19 cellular contexts compared by ENCODE assay signal in genomic region chr7:122056977-122057376, GRCh38.
"Had no signal": no experiment of that assay in that cellular context is flagged by ENCODE, and none has a peak within 500 bp of the region (broad histone marks: within the 10 kb centered on the region; RNA-seq: fewer than 3 reads in every experiment).

No MANE protein-coding gene starts in this region.

- H3K4me3 Mint-ChIP-seq: central memory CD8-positive, alpha-beta T cell; mesothelial cell of epicardium; natural killer cell; neural crest cell; stimulated activated effector memory CD8-positive, alpha-beta T cell treated with anti-CD3 and anti-CD28 coated beads, Interleukin-12 subunit alpha, Interleukin-12 subunit beta, amount 100 ng/mL, for 72 hours had no signal

- H3K27me3 Mint-ChIP-seq: central memory CD8-positive, alpha-beta T cell; progenitor cell of endocrine pancreas had no signal

- H3K36me3 ChIP-seq: gastroesophageal sphincter, pancreas, right lobe of liver, tibial artery, upper lobe of left lung, uterus had no signal

- H3K36me3 Mint-ChIP-seq: mesothelial cell of epicardium; natural killer cell; stimulated activated effector memory CD8-positive, alpha-beta T cell treated with anti-CD3 and anti-CD28 coated beads, Interleukin-12 subunit alpha, Interleukin-12 subunit beta, amount 100 ng/mL, for 72 hours had no signal

- DNase-seq: kidney; left colon; natural killer cell; nucleus accumbens; pancreas; retina; right lobe of liver; stimulated activated CD4-positive, alpha-beta T cell treated with anti-CD3 and anti-CD28 coated beads, Interleukin-4, amount 100 ng/mL, for 1 hour; stimulated activated CD8-positive, alpha-beta memory T cell treated with anti-CD3 and anti-CD28 coated beads, Interleukin-4, amount 100 ng/mL, for 48 hours; stimulated activated naive CD8-positive, alpha-beta T cell treated with anti-CD3 and anti-CD28 coated beads, Interleukin-15, Interleukin-2, amounts not matched to agents 100 U/mL and 50 U/mL, for 24 hours; tibial artery; upper lobe of left lung; uterus had no signal

- H3K27me3 ChIP-seq: gastroesophageal sphincter, pancreas, right lobe of liver, tibial artery, upper lobe of left lung, uterus had no signal

- H3K9me3 ChIP-seq: gastroesophageal sphincter, pancreas, right lobe of liver, tibial artery, upper lobe of left lung, uterus had no signal

- H3K4me1 ChIP-seq: gastroesophageal sphincter, pancreas, right lobe of liver, tibial artery, upper lobe of left lung, uterus had no signal

- H3K27ac Mint-ChIP-seq: mesothelial cell of epicardium; natural killer cell; progenitor cell of endocrine pancreas; stimulated activated effector memory CD8-positive, alpha-beta T cell treated with anti-CD3 and anti-CD28 coated beads, Interleukin-12 subunit alpha, Interleukin-12 subunit beta, amount 100 ng/mL, for 72 hours had no signal

- H3K4me3 ChIP-seq: gastroesophageal sphincter, pancreas, right lobe of liver, tibial artery, upper lobe of left lung, uterus had no signal

- H3K9me3 Mint-ChIP-seq: central memory CD8-positive, alpha-beta T cell; mesothelial cell of epicardium; natural killer cell; neural crest cell; stimulated activated effector memory CD8-positive, alpha-beta T cell treated with anti-CD3 and anti-CD28 coated beads, Interleukin-12 subunit alpha, Interleukin-12 subunit beta, amount 100 ng/mL, for 72 hours had no signal

- H3K4me1 Mint-ChIP-seq: central memory CD8-positive, alpha-beta T cell; natural killer cell; stimulated activated effector memory CD8-positive, alpha-beta T cell treated with anti-CD3 and anti-CD28 coated beads, Interleukin-12 subunit alpha, Interleukin-12 subunit beta, amount 100 ng/mL, for 72 hours had no signal

- H3K27ac ChIP-seq: gastroesophageal sphincter, pancreas, right lobe of liver, tibial artery, upper lobe of left lung, uterus had no signal

- ATAC-seq: gastroesophageal sphincter; left colon; natural killer cell; pancreas; right lobe of liver; stimulated activated effector memory CD8-positive, alpha-beta T cell treated with anti-CD3 and anti-CD28 coated beads, Interleukin-12 subunit alpha, Interleukin-12 subunit beta, amount 100 ng/mL, for 72 hours; stimulated activated naive CD8-positive, alpha-beta T cell treated with anti-CD3 and anti-CD28 coated beads, Interleukin-15, Interleukin-2, amounts not matched to agents 100 U/mL and 50 U/mL, for 24 hours had no signal
